ENCODE assay signal across 8 cellular contexts in the genomic region with DNA sequence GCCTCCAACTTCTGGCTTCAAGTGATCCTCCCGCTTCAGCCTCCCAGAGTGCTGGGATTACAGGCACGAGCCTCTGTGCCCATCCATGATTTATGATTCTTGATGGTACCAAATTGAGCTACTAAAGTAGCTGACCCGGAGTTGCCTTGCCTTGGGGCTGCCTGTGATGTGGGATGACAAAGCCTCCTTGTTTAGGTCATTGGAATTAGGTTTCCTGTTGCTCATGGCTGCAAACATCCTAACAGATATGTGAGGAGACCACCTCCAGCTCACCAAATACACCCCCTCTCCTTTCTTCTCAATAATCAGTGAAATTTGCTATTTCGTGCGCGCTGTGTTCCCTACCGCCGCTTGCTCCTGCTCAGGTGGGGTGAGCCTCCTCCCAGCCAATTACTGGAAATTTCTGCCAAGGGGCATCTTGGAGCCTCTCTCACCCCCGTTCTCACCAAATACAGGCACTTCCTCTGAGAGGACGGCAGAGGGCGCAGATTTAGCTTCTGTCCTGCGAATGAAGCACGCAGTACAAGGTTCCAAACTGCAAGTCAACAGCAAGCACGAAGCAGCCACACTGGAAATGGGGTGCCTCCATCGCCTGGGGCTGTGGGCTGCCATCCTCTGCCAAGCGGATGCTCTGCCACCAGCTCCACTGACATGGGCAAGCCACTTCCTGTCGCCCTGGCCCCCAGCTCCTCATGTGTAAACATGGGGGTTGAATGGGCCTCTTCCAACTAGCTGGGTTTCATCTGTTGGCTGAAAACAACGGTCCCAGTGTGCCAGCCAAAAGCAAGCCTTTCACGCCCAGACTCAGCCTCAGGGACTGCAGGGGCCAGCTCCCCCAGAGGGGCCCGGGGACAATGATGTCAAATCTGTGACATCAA.
DNase-seq lines count a peak whose midpoint lies in the region; ATAC-seq and TF ChIP-seq lines count a peak whose summit lies in the region.

No MANE protein-coding gene starts in this region.

- no peak overlapping the region; the same call in 1 of the 2 replicates for H3K9ac ChIP-seq in PC-3 (ENCODE audit: low read length)

- no peaks in the 10 kb centered on the region for H3K9me3 Mint-ChIP-seq in activated T-cell treated with anti-CD3 and anti-CD28 coated beads, Interleukin-2, amount 50 U/mL, for 4 hours
- H3K9me3 Mint-ChIP-seq in naive thymus-derived CD4-positive, alpha-beta T cell: no peaks in the 10 kb centered on the region
- H3K9me3 Mint-ChIP-seq in stimulated activated effector memory CD8-positive, alpha-beta T cell treated with anti-CD3 and anti-CD28 coated beads, Interleukin-12 subunit alpha, Interleukin-12 subunit beta, amount 100 ng/mL, for 72 hours: no peaks in the 10 kb centered on the region

- CTCF ChIA-PET in PC-3 (lab: Charles Lee): interaction anchor here (0.5 to 3.0 kb wide), 2 partner anchors 88 to 102 kb away, joined by 4 to 38 read pairs; no protein-coding TSS in a partner anchor
- CTCF ChIA-PET in naive thymus-derived CD4-positive, alpha-beta T cell (lab: Charles Lee): interaction anchor here (0.6 to 3.4 kb wide), 15 partner anchors 12 to 332 kb away, joined by 3 to 34 read pairs (median 4); no protein-coding TSS in a partner anchor

- no peak overlapping the region for H3K4me3 Mint-ChIP-seq in activated T-cell treated with anti-CD3 and anti-CD28 coated beads, Interleukin-2, amount 50 U/mL, for 4 hours
- H3K4me3 Mint-ChIP-seq in naive thymus-derived CD4-positive, alpha-beta T cell: peak overlapping the region; percentile 67 to 91 (median 83)
- peak overlapping the region; percentile 34 for H3K4me3 Mint-ChIP-seq in stimulated activated effector memory CD8-positive, alpha-beta T cell treated with anti-CD3 and anti-CD28 coated beads, Interleukin-12 subunit alpha, Interleukin-12 subunit beta, amount 100 ng/mL, for 72 hours

- 31% methylated on average over 16 of the region's 20 CpGs for WGBS in esophagus muscularis mucosa

- H3K27ac Mint-ChIP-seq in naive thymus-derived CD4-positive, alpha-beta T cell: peak overlapping the region; percentile 89 to 100 (median 96)
- peak overlapping the region; percentile 84 for H3K27ac Mint-ChIP-seq in stimulated activated effector memory CD8-positive, alpha-beta T cell treated with anti-CD3 and anti-CD28 coated beads, Interleukin-12 subunit alpha, Interleukin-12 subunit beta, amount 100 ng/mL, for 72 hours

- intact Hi-C loops in PC-3 (cut with micrococcal nuclease): no loop called here
- intact Hi-C loops in esophagus muscularis mucosa (cut with DNase I): loop anchor here (1.0 to 5.0 kb wide), 2 partner anchors 102 to 145 kb away; no protein-coding TSS in a partner anchor
- intact Hi-C loops in naive thymus-derived CD4-positive, alpha-beta T cell (cut with micrococcal nuclease): loop anchor here (1.0 to 5.0 kb wide), 12 partner anchors 48 to 706 kb away; partner anchors contain the start of genes ANKRD36 (in 1 of the 2), CNNM4 (in 1 of the 2) and SNRNP200 (in 1 of the 2)

- H3K36me3 Mint-ChIP-seq in activated T-cell treated with anti-CD3 and anti-CD28 coated beads, Interleukin-2, amount 50 U/mL, for 4 hours (ENCODE audit: insufficient read depth): no peaks in the 10 kb centered on the region
- no peaks in the 10 kb centered on the region for H3K36me3 Mint-ChIP-seq in naive thymus-derived CD4-positive, alpha-beta T cell
- H3K36me3 Mint-ChIP-seq in stimulated activated effector memory CD8-positive, alpha-beta T cell treated with anti-CD3 and anti-CD28 coated beads, Interleukin-12 subunit alpha, Interleukin-12 subunit beta, amount 100 ng/mL, for 72 hours: no peaks in the 10 kb centered on the region

- TF ChIP-seq EP300 in esophagus muscularis mucosa (IDR thresholded peaks at IDR 0.05): no peak

- ATAC-seq in HG03469 (IDR thresholded peaks at IDR 0.05; ENCODE audit: unreplicated experiment) (peak; percentile 46), PC-3 (peak; percentile 54), HG03520 (IDR thresholded peaks at IDR 0.05; ENCODE audit: unreplicated experiment) (no peak)
- peak; percentile 84 to 89 for ATAC-seq in activated T-cell treated with anti-CD3 and anti-CD28 coated beads, Interleukin-2, amount 50 U/mL, for 4 hours
- peak; percentile 94 for ATAC-seq in naive thymus-derived CD4-positive, alpha-beta T cell
- peak; percentile 89 for ATAC-seq in stimulated activated effector memory CD8-positive, alpha-beta T cell treated with anti-CD3 and anti-CD28 coated beads, Interleukin-12 subunit alpha, Interleukin-12 subunit beta, amount 100 ng/mL, for 72 hours

- H3K79me2 ChIP-seq in PC-3 (ENCODE audit: low read length): no peaks in the 10 kb centered on the region

- POLR2A ChIA-PET in PC-3 (lab: Charles Lee; ENCODE audit: unreplicated experiment): no interaction called here
- POLR2A ChIA-PET in naive thymus-derived CD4-positive, alpha-beta T cell (lab: Charles Lee): interaction anchor here (0.6 to 5.7 kb wide), 17 partner anchors 12 to 426 kb away, joined by 3 to 84 read pairs (median 4); partner anchors contain the start of genes ARID5A and NEURL3

- H3K27ac ChIP-seq in PC-3 (ENCODE audit: low read length): peak overlapping the region; percentile 80
- no peak overlapping the region for H3K27ac ChIP-seq in esophagus muscularis mucosa (replicated peaks in 1 of 4)
- H3K27ac ChIP-seq in naive thymus-derived CD4-positive, alpha-beta T cell (ENCODE audit: low read depth, low read length): peak overlapping the region; percentile 33

- H3K27me3 Mint-ChIP-seq in activated T-cell treated with anti-CD3 and anti-CD28 coated beads, Interleukin-2, amount 50 U/mL, for 4 hours (ENCODE audit: low read depth): no peaks in the 10 kb centered on the region
- H3K27me3 Mint-ChIP-seq in naive thymus-derived CD4-positive, alpha-beta T cell: no peaks in the 10 kb centered on the region

- H3K4me1 ChIP-seq in PC-3 (ENCODE audit: insufficient read depth, low read length): peaks cover 54% of the 10 kb centered on the region
- peaks cover 13 to 24% (median 18%) of the 10 kb centered on the region in 4 donors for H3K4me1 ChIP-seq in esophagus muscularis mucosa
- H3K4me1 ChIP-seq in naive thymus-derived CD4-positive, alpha-beta T cell (ENCODE audit: control insufficient read depth in 2 of 2, insufficient read depth in 2 of 2, low read length in 2 of 2): peaks cover 19 to 31% of the 10 kb centered on the region in 2 donors

- TF ChIP-seq POLR2A in esophagus muscularis mucosa (IDR thresholded peaks at IDR 0.05; ENCODE audit: low read depth): no peak

- BruUV-seq in PC-3 (replicated peaks; lab: Mats Ljungman, UMichigan): no TSS peak

- peaks cover 35% of the 10 kb centered on the region for H3K4me1 Mint-ChIP-seq in activated T-cell treated with anti-CD3 and anti-CD28 coated beads, Interleukin-2, amount 50 U/mL, for 4 hours (ENCODE audit: low read depth)
- H3K4me1 Mint-ChIP-seq in naive thymus-derived CD4-positive, alpha-beta T cell: peaks cover 18 to 51% (median 36%) of the 10 kb centered on the region in 7 donors
- H3K4me1 Mint-ChIP-seq in stimulated activated effector memory CD8-positive, alpha-beta T cell treated with anti-CD3 and anti-CD28 coated beads, Interleukin-12 subunit alpha, Interleukin-12 subunit beta, amount 100 ng/mL, for 72 hours: peaks cover 25% of the 10 kb centered on the region

- no peaks in the 10 kb centered on the region for H3F3A ChIP-seq in PC-3 (ENCODE audit: low read length, unreplicated experiment)

- H3K27me3 ChIP-seq in PC-3 (ENCODE audit: low read length): no peaks in the 10 kb centered on the region
- peaks cover 0 to 26% (median 0%) of the 10 kb centered on the region in 4 donors for H3K27me3 ChIP-seq in esophagus muscularis mucosa
- H3K27me3 ChIP-seq in naive thymus-derived CD4-positive, alpha-beta T cell (ENCODE audit: control insufficient read depth in 2 of 2, insufficient read depth in 2 of 2, low read length in 2 of 2): no peaks in the 10 kb centered on the region

- peak overlapping the region; percentile 50 for H3K4me2 ChIP-seq in PC-3 (ENCODE audit: low read length)

- no peaks in the 10 kb centered on the region for H3K9me2 ChIP-seq in PC-3 (replicated peaks; ENCODE audit: low read length)

- DNase-seq in DMS153 treated with DMSO at 0.1 percent for 48 hours (lab: John Stamatoyannopoulos, UW; ENCODE audit: unreplicated experiment): peak; percentile 58
- DNase-seq in PC-3: peak; percentile 81
- peak; percentile 62 for DNase-seq in activated T-cell treated with anti-CD3 and anti-CD28 coated beads, Interleukin-2, amount 50 U/mL, for 4 hours
- no peak for DNase-seq in esophagus muscularis mucosa (ENCODE audit: extremely low spot score)
- peak; percentile 48 to 92 (median 88) for DNase-seq in naive thymus-derived CD4-positive, alpha-beta T cell
- DNase-seq in stimulated activated effector memory CD8-positive, alpha-beta T cell treated with anti-CD3 and anti-CD28 coated beads, Interleukin-12 subunit alpha, Interleukin-12 subunit beta, amount 100 ng/mL, for 72 hours (ENCODE audit: low spot score in 2 of 2): peak; percentile 49 to 83

- no peak overlapping the region for H3K4me3 ChIP-seq in PC-3 (ENCODE audit: low read length)
- H3K4me3 ChIP-seq in esophagus muscularis mucosa: no peak overlapping the region
- H3K4me3 ChIP-seq in naive thymus-derived CD4-positive, alpha-beta T cell (ENCODE audit: low read length): peak overlapping the region; percentile 49

- H2AFZ ChIP-seq in PC-3 (ENCODE audit: low read length): peak overlapping the region; percentile 8

- no peaks in the 10 kb centered on the region for H3K9me3 ChIP-seq in PC-3 (ENCODE audit: low read length)
- H3K9me3 ChIP-seq in esophagus muscularis mucosa: no peaks in the 10 kb centered on the region
- no peaks in the 10 kb centered on the region for H3K9me3 ChIP-seq in naive thymus-derived CD4-positive, alpha-beta T cell (ENCODE audit: control insufficient read depth in 2 of 3, low read length in 3 of 3)

- H4K20me1 ChIP-seq in PC-3 (ENCODE audit: low read length): no peaks in the 10 kb centered on the region

- TF ChIP-seq CTCF in PC-3 (conservative IDR thresholded peaks at IDR 0.05; ENCODE audit: low read depth, low read length) (peak; percentile 94), esophagus muscularis mucosa (IDR thresholded peaks at IDR 0.05) (peak; percentile 74 to 85 (median 74))

- H3K36me3 ChIP-seq in PC-3 (ENCODE audit: low read depth, low read length) (no peaks in the 10 kb centered on the region), esophagus muscularis mucosa (no peaks in the 10 kb centered on the region)
- H3K36me3 ChIP-seq in naive thymus-derived CD4-positive, alpha-beta T cell (ENCODE audit: control insufficient read depth in 2 of 3, insufficient read depth in 3 of 3, low read length in 3 of 3): no peaks in the 10 kb centered on the region

Comparison
In these comparisons a context has a peak if more than half of its experiments do, and no peak if none do; other contexts are left out.
1. H3K27ac ChIP-seq: peak in PC-3 (single experiment) and naive thymus-derived CD4-positive, alpha-beta T cell (single experiment); none in esophagus muscularis mucosa (0 of 4).